ENCODE assay signal across 7 cellular contexts in genomic region chr16:70147853-70148252, GRCh38. TPM values are rescaled to one million over a fixed set of nuclear protein-coding genes. Genes with fewer than 3 reads are reported as not detected.
"Had no signal": no experiment of that assay in that cellular context is flagged by ENCODE, and none has a peak within 500 bp of the region (broad histone marks: within the 10 kb centered on the region; RNA-seq: fewer than 3 reads in every experiment).

No MANE protein-coding gene starts in this region.

RNA-seq across cellular contexts. Expression of gene CLEC18C, which starts 25.7 kb away (rescaled TPM):
- total RNA-seq: chondrocyte, gastroesophageal sphincter, hepatocyte, left ventricle myocardium inferior, mesothelial cell of epicardium had no signal
- polyA plus RNA-seq: hepatocyte, immature natural killer cell, mammary epithelial cell had no signal
